Comparison of ENCODE assay signal across 22 cellular contexts in genomic region chr5:81249240-81249639, GRCh38. TPM values are rescaled to one million over a fixed set of nuclear protein-coding genes. Genes with fewer than 3 reads are reported as not detected.
"Had no signal": no experiment of that assay in that cellular context is flagged by ENCODE, and none has a peak within 500 bp of the region (broad histone marks: within the 10 kb centered on the region; RNA-seq: fewer than 3 reads in every experiment).

No MANE protein-coding gene starts in this region.

- H3K36me3 ChIP-seq: left lung, lower lobe of right lung, pancreas, right lobe of liver had no signal

- H3K4me3 Mint-ChIP-seq: endodermal cell; immature natural killer cell; memory B cell; mesothelial cell of epicardium; natural killer cell treated with Interleukin-12 subunit alpha and Interleukin-12 subunit beta and Interleukin-15 and Interleukin-18, amount 100 ng/mL, for 72 hours; stimulated activated memory B cell treated with anti-CD40 and anti-IgM and Interleukin-4, amounts not matched to agents 10 μg/mL and 1 μg/mL and 100 μg/mL, for 72 hours; stimulated activated naive CD8-positive, alpha-beta T cell treated with anti-CD3 and anti-CD28 coated beads, Interleukin-15, Interleukin-2, amounts not matched to agents 100 ng/mL and 50 ng/mL, for 24 hours had no signal

- DNase-seq: effector CD4-positive, alpha-beta T cell; endodermal cell; heart right ventricle; immature natural killer cell; left lung; lower lobe of right lung; occipital lobe; pancreas; right lobe of liver; stimulated activated CD4-positive, alpha-beta T cell treated with anti-CD3 and anti-CD28 coated beads, Interleukin-15, amount 100 ng/mL, for 24 hours; stimulated activated CD4-positive, alpha-beta T cell treated with anti-CD3 and anti-CD28 coated beads, Interleukin-1b, Interleukin-23, amount 100 ng/mL, for 48 hours; stimulated activated CD4-positive, alpha-beta T cell treated with anti-CD3 and anti-CD28 coated beads, Interleukin-4, amount 100 ng/mL, for 24 hours had no signal

- H3K4me1 ChIP-seq: left lung, lower lobe of right lung, right lobe of liver had no signal

- H3K27me3 Mint-ChIP-seq: memory B cell; natural killer cell treated with Interleukin-12 subunit alpha and Interleukin-12 subunit beta and Interleukin-15 and Interleukin-18, amount 100 ng/mL, for 72 hours; progenitor cell of endocrine pancreas; stimulated activated memory B cell treated with anti-CD40 and anti-IgM and Interleukin-4, amounts not matched to agents 10 μg/mL and 1 μg/mL and 100 μg/mL, for 72 hours; stimulated activated naive CD8-positive, alpha-beta T cell treated with anti-CD3 and anti-CD28 coated beads, Interleukin-15, Interleukin-2, amounts not matched to agents 100 ng/mL and 50 ng/mL, for 24 hours had no signal

- H3K36me3 Mint-ChIP-seq: natural killer cell treated with Interleukin-12 subunit alpha and Interleukin-12 subunit beta and Interleukin-15 and Interleukin-18, amount 100 ng/mL, for 72 hours had no signal

- H3K9me3 ChIP-seq: heart right ventricle, left lung, lower lobe of right lung, pancreas, right lobe of liver, tibial nerve had no signal

- H3K27ac ChIP-seq: coronary artery, left lung, lower lobe of right lung, pancreas, right lobe of liver, tibial nerve had no signal

- H3K27ac Mint-ChIP-seq: endodermal cell; immature natural killer cell; memory B cell; mesothelial cell of epicardium; natural killer cell treated with Interleukin-12 subunit alpha and Interleukin-12 subunit beta and Interleukin-15 and Interleukin-18, amount 100 ng/mL, for 72 hours; progenitor cell of endocrine pancreas; stimulated activated memory B cell treated with anti-CD40 and anti-IgM and Interleukin-4, amounts not matched to agents 10 μg/mL and 1 μg/mL and 100 μg/mL, for 72 hours; stimulated activated naive CD8-positive, alpha-beta T cell treated with anti-CD3 and anti-CD28 coated beads, Interleukin-15, Interleukin-2, amounts not matched to agents 100 ng/mL and 50 ng/mL, for 24 hours had no signal

- ATAC-seq: heart right ventricle; left lung; lower lobe of right lung; natural killer cell treated with Interleukin-12 subunit alpha and Interleukin-12 subunit beta and Interleukin-15 and Interleukin-18, amount 100 ng/mL, for 72 hours; pancreas; right lobe of liver; stimulated activated memory B cell treated with anti-CD40 and anti-IgM and Interleukin-4, amounts not matched to agents 10 μg/mL and 1 μg/mL and 100 μg/mL, for 72 hours had no signal

- H3K9me3 Mint-ChIP-seq: immature natural killer cell; natural killer cell treated with Interleukin-12 subunit alpha and Interleukin-12 subunit beta and Interleukin-15 and Interleukin-18, amount 100 ng/mL, for 72 hours had no signal

- H3K4me1 Mint-ChIP-seq: immature natural killer cell; memory B cell; stimulated activated memory B cell treated with anti-CD40 and anti-IgM and Interleukin-4, amounts not matched to agents 10 μg/mL and 1 μg/mL and 100 μg/mL, for 72 hours had no signal

- H3K27me3 ChIP-seq: heart right ventricle, left lung, pancreas, right lobe of liver, tibial nerve had no signal

- H3K4me3 ChIP-seq: coronary artery, heart right ventricle, left lung, lower lobe of right lung, pancreas, right lobe of liver, tibial nerve had no signal

RNA-seq across cellular contexts. Expression of gene CKMT2, which starts 16.1 kb away (rescaled TPM):
- total RNA-seq: endothelial cell of umbilical vein; natural killer cell treated with Interleukin-12 subunit alpha and Interleukin-12 subunit beta and Interleukin-15 and Interleukin-18, amount 100 ng/mL, for 72 hours had no signal
- polyA plus RNA-seq: endothelial cell of umbilical vein, keratinocyte had no signal
